Comparison of ENCODE assay signal across 8 cellular contexts in genomic region chr3:57397175-57398026, GRCh38.
DNase-seq lines count a peak whose midpoint lies in the region; ATAC-seq and TF ChIP-seq lines count a peak whose summit lies in the region.

No MANE protein-coding gene starts in this region.

- no peaks in the 10 kb centered on the region for H3K36me3 ChIP-seq in SU-DHL-6 (ENCODE audit: low read length)

- H3K27ac ChIP-seq in SU-DHL-6 (ENCODE audit: low read depth, low read length): no peak overlapping the region

- peak overlapping the region; percentile 98 for H2AFZ ChIP-seq in SU-DHL-6 (ENCODE audit: low read depth, low read length, severe bottlenecking)

- no peaks in the 10 kb centered on the region for H3K27me3 ChIP-seq in SU-DHL-6 (ENCODE audit: low read length)

- H3K4me2 ChIP-seq in SU-DHL-6 (ENCODE audit: low read depth, low read length, poor library complexity, severe bottlenecking): peak overlapping the region; percentile 39

- no peaks in the 10 kb centered on the region for H3K9me3 Mint-ChIP-seq in activated naive CD8-positive, alpha-beta T cell (ENCODE audit: low read depth)

- no peaks in the 10 kb centered on the region for H3K36me3 Mint-ChIP-seq in activated naive CD8-positive, alpha-beta T cell

- ATAC-seq in GM21447 (IDR thresholded peaks at IDR 0.05; ENCODE audit: unreplicated experiment) (peak; percentile 97), GM18873 (IDR thresholded peaks at IDR 0.05; ENCODE audit: low FRiP score, unreplicated experiment) (no peak)

- H3K9me2 ChIP-seq in SU-DHL-6 (replicated peaks; ENCODE audit: insufficient read depth, low read length): no peaks in the 10 kb centered on the region

- H3F3A ChIP-seq in SU-DHL-6 (ENCODE audit: insufficient read depth): no peaks in the 10 kb centered on the region

- H3K9ac ChIP-seq in SU-DHL-6 (ENCODE audit: low read length): peak overlapping the region; percentile 20; the same call in 1 of the 2 replicates

- H3K9me3 ChIP-seq in SU-DHL-6 (ENCODE audit: insufficient read depth, low read length): no peaks in the 10 kb centered on the region

- H3K79me2 ChIP-seq in SU-DHL-6 (ENCODE audit: insufficient read depth, low read length): no peaks in the 10 kb centered on the region

- H3K4me3 Mint-ChIP-seq in activated naive CD8-positive, alpha-beta T cell: peak overlapping the region; percentile 3

- DNase-seq in GDM1 (lab: John Stamatoyannopoulos, UW) (peak; percentile 56), HT-29 (ENCODE audit: low spot score) (peak; percentile 54), hippocampal formation (lab: John Stamatoyannopoulos, UW) (peak; percentile 2 to 3)
- peak; percentile 6 to 24 (median 11) for DNase-seq in stimulated activated CD4-positive, alpha-beta T cell treated with anti-CD3 and anti-CD28 coated beads, Interleukin-1b, Interleukin-23, amount 100 ng/mL, for 24 hours (ENCODE audit: low read depth in 4 of 4, low spot score in 1 of 4)

- H3K27me3 Mint-ChIP-seq in activated naive CD8-positive, alpha-beta T cell: peaks cover 3% of the 10 kb centered on the region

- peaks cover 20% of the 10 kb centered on the region for H3K4me1 Mint-ChIP-seq in activated naive CD8-positive, alpha-beta T cell (ENCODE audit: low read depth)

- H3K4me3 ChIP-seq in SU-DHL-6 (ENCODE audit: insufficient read depth, low read length, poor library complexity, severe bottlenecking): no peak overlapping the region

- no peaks in the 10 kb centered on the region for H4K20me1 ChIP-seq in SU-DHL-6 (ENCODE audit: low read depth, low read length)

- peak; percentile 88 for TF ChIP-seq CTCF in SU-DHL-6 (IDR thresholded peaks at IDR 0.05; ENCODE audit: insufficient read depth, low read length, poor library complexity, severe bottlenecking)

- peak overlapping the region; percentile 56 for H3K27ac Mint-ChIP-seq in activated naive CD8-positive, alpha-beta T cell

Comparison
In these comparisons a context has a peak if more than half of its experiments do, and no peak if none do; other contexts are left out.
1. DNase-seq: peak in every context shown above with its lines; median percentile 56 in GDM1; 54 in HT-29; 11 in stimulated activated CD4-positive, alpha-beta T cell treated with anti-CD3 and anti-CD28 coated beads, Interleukin-1b, Interleukin-23, amount 100 ng/mL, for 24 hours; 2 in hippocampal formation.